ENCODE assay signal across 15 cellular contexts in genomic region chr22:34847072-34847471, GRCh38.
DNase-seq lines count a peak whose midpoint lies in the region; ATAC-seq and FAIRE-seq lines count a peak whose summit lies in the region.
"Had no signal": no experiment of that assay in that cellular context is flagged by ENCODE, and none has a peak within 500 bp of the region (broad histone marks: within the 10 kb centered on the region; RNA-seq: fewer than 3 reads in every experiment).

No MANE protein-coding gene starts in this region.

- DNase-seq in AG08395 (ENCODE audit: low spot score), result peak; percentile 64
- DNase-seq in GM19239 (ENCODE audit: insufficient read length, low spot score), result no peak
- DNase-seq in activated naive CD8-positive, alpha-beta T cell treated with anti-CD3 and anti-CD28 coated beads for 36 hours, result no peak
- DNase-seq in hypothalamus (lab: John Stamatoyannopoulos, UW), result no peak
- no peak for DNase-seq in activated gamma-delta T cell treated with Interleukin-2 at 50 U/mL for 16 hours
- no peak for DNase-seq in NCI-H2227 treated with DMSO at 0.1 percent for 48 hours (lab: John Stamatoyannopoulos, UW)
- no peak for DNase-seq in activated effector memory CD4-positive, alpha-beta T cell treated with anti-CD3 and anti-CD28 coated beads, Interleukin-2, amount 50 U/mL, for 16 hours
- DNase-seq: activated gamma-delta T cell; GF-D8; NCI-H1048; NCI-H524; SIG-M5; stimulated activated naive CD4-positive, alpha-beta T cell had no signal

- H3K36me3 Mint-ChIP-seq in activated naive CD8-positive, alpha-beta T cell treated with anti-CD3 and anti-CD28 coated beads for 36 hours, result no peaks in the 10 kb centered on the region

- peaks cover 19% of the 10 kb centered on the region for H3K9me3 Mint-ChIP-seq in activated naive CD8-positive, alpha-beta T cell treated with anti-CD3 and anti-CD28 coated beads for 36 hours

- H3K27ac Mint-ChIP-seq in activated naive CD8-positive, alpha-beta T cell treated with anti-CD3 and anti-CD28 coated beads for 36 hours, result peak overlapping the region; percentile 21
- H3K27ac Mint-ChIP-seq: dendritic cell treated with granulocyte-macrophage colony-stimulating factor and Interleukin-4, amounts not matched to agents 40 ng/mL and 50 ng/mL, for 4 days had no signal

- H3K27me3 Mint-ChIP-seq in activated naive CD8-positive, alpha-beta T cell treated with anti-CD3 and anti-CD28 coated beads for 36 hours, result peaks cover 24% of the 10 kb centered on the region
- H3K27me3 Mint-ChIP-seq: dendritic cell treated with granulocyte-macrophage colony-stimulating factor and Interleukin-4, amounts not matched to agents 40 ng/mL and 50 ng/mL, for 4 days had no signal

- no peak overlapping the region for H3K4me3 Mint-ChIP-seq in activated naive CD8-positive, alpha-beta T cell treated with anti-CD3 and anti-CD28 coated beads for 36 hours
- H3K4me3 Mint-ChIP-seq: dendritic cell treated with granulocyte-macrophage colony-stimulating factor and Interleukin-4, amounts not matched to agents 40 ng/mL and 50 ng/mL, for 4 days had no signal

- ATAC-seq in HG03196 (IDR thresholded peaks at IDR 0.05; ENCODE audit: unreplicated experiment), result peak; percentile 75

- peak; percentile 68 for FAIRE-seq in GM19239 (lab: Jason Lieb, UNC)

- peaks cover 16% of the 10 kb centered on the region for H3K4me1 Mint-ChIP-seq in activated naive CD8-positive, alpha-beta T cell treated with anti-CD3 and anti-CD28 coated beads for 36 hours
